ENCODE assay signal across 14 cellular contexts in the genomic region with DNA sequence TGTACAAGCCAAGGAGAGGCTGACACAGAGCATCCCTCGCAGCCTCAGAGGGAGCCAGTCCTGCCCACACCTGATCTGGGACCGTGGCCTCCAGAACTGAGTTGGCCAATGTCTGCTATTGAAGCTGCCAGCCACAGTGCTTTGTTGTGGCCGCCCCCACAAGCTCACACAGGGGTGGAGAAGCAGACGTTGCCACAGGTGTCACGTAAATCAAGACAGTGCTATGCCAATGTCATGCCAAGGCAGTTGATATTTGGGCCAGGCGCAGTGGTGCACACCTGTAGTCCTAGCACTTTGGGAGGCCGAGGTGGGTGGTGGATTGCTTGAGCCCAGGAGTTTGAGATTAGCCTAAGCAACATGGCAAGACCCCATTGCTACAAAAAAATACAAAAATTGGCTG. TPM values are rescaled to one million over a fixed set of nuclear protein-coding genes. Genes with fewer than 3 reads are reported as not detected.
DNase-seq lines count a peak whose midpoint lies in the region; ATAC-seq, FAIRE-seq and TF ChIP-seq lines count a peak whose summit lies in the region.
"Had no signal": no experiment of that assay in that cellular context is flagged by ENCODE, and none has a peak within 500 bp of the region (broad histone marks: within the 10 kb centered on the region; RNA-seq: fewer than 3 reads in every experiment).

No MANE protein-coding gene starts in this region.

- H3K9me3 Mint-ChIP-seq in activated CD4-positive, alpha-beta T cell treated with anti-CD3 and anti-CD28 coated beads, Interleukin-2, amount 10 ng/mL, durations not matched to agents 7 days and 5 days: peaks cover 18% of the 10 kb centered on the region
- peaks cover 11% of the 10 kb centered on the region for H3K9me3 Mint-ChIP-seq in progenitor cell of endocrine pancreas (ENCODE audit: low read depth)

- no TSS peak for BruUV-seq in GM12878 (replicated peaks; lab: Mats Ljungman, UMichigan)

- RAD21 ChIA-PET in GM12878 (lab: Charles Lee; ENCODE audit: unreplicated experiment): interaction anchor here (1.0 kb wide), 1 partner anchor 30 kb away, joined by 3 read pairs; no protein-coding TSS in a partner anchor

- WGBS in GM12878 (ENCODE audit: insufficient coverage, insufficient replicate concordance, low lambda C conversion rate, missing lambda C conversion rate): 62% methylated on average over 7 of the region's 7 CpGs

- TF ChIP-seq POLR2A in GM12878 (IDR thresholded peaks at IDR 0.05; ENCODE audit: low read depth, low read length) (no peak), Peyer's patch (IDR thresholded peaks at IDR 0.05) (no peak)

- no peak for FAIRE-seq in GM12878 (lab: Jason Lieb, UNC)

- H3K4me3 ChIP-seq in GM12878 (no peak overlapping the region), Peyer's patch (no peak overlapping the region)

- H3K27ac Mint-ChIP-seq in activated CD4-positive, alpha-beta T cell treated with anti-CD3 and anti-CD28 coated beads, Interleukin-2, amount 10 ng/mL, durations not matched to agents 7 days and 5 days: peak overlapping the region; percentile 96
- H3K27ac Mint-ChIP-seq in progenitor cell of endocrine pancreas: no peak overlapping the region

- no peak for TF ChIP-seq RAD21 in GM12878 (IDR thresholded peaks at IDR 0.05; ENCODE audit: insufficient read depth, low read depth, low read length)

- peaks cover 47% of the 10 kb centered on the region for H3K4me1 ChIP-seq in GM12878 (ENCODE audit: control insufficient read depth, insufficient read depth, low read length)
- peaks cover 0 to 28% (median 18%) of the 10 kb centered on the region in 4 donors for H3K4me1 ChIP-seq in Peyer's patch

- no peak for ATAC-seq in GM12878
- ATAC-seq in HG03280 (IDR thresholded peaks at IDR 0.05; ENCODE audit: unreplicated experiment): no peak

- SMC1A ChIA-PET in GM12878 (lab: Charles Lee; ENCODE audit: uncharacterized antibody, unreplicated experiment): interaction anchor here (1.1 to 2.3 kb wide), 2 partner anchors 16 to 192 kb away, joined by 3 to 18 read pairs; partner anchors contain the start of gene TERT

- intact Hi-C loops in GM12878 (cut with micrococcal nuclease; ENCODE audit: unreplicated experiment): loop anchor here (5.0 to 10.0 kb wide), 3 partner anchors 55 to 483 kb away; partner anchors contain the start of gene MRPL36

- H3K9me3 ChIP-seq in GM12878 (replicated peaks; ENCODE audit: control insufficient read depth, insufficient read depth, low read length) (peaks cover 19% of the 10 kb centered on the region), Peyer's patch (peaks cover 0 to 3% (median 0%) of the 10 kb centered on the region in 4 donors)

- TF ChIP-seq CTCF in GM12878 (IDR thresholded peaks at IDR 0.05 in 2 of 3, conservative IDR thresholded peaks at IDR 0.05 in 1 of 3; ENCODE audit: control insufficient read depth in 2 of 3, extremely low read depth in 1 of 3, insufficient read depth in 1 of 3, low read depth in 3 of 3, low read length in 3 of 3) (no peak), progenitor cell of endocrine pancreas (IDR thresholded peaks at IDR 0.05; ENCODE audit: unreplicated experiment) (no peak), Peyer's patch (IDR thresholded peaks at IDR 0.05) (no peak)

- peak; percentile 45 for DNase-seq in activated CD4-positive, alpha-beta T cell treated with anti-CD3 and anti-CD28 coated beads, Interleukin-2, amount 10 ng/mL, durations not matched to agents 7 days and 5 days
- DNase-seq in activated CD4-positive, alpha-beta T cell treated with anti-CD3 and anti-CD28 coated beads, Interleukin-2, amount 50 U/mL, for 48 hours: no peak
- DNase-seq in T-helper 2 cell (peak in 4 of 5 experiments; percentile 0 to 72 (median 48)), GM12878 (ENCODE audit: low read depth, low spot score) (no peak), progenitor cell of endocrine pancreas (ENCODE audit: low spot score, unreplicated experiment) (no peak), Peyer's patch (no peak)
- peak; percentile 15 for DNase-seq in stimulated activated CD8-positive, alpha-beta memory T cell treated with anti-CD3 and anti-CD28 coated beads, Interleukin-15, amount 100 ng/mL, for 1 hour (ENCODE audit: low read depth)
- DNase-seq: NCI-H187, NCI-H774, occipital lobe, Right ventricle myocardium superior had no signal

- no peak overlapping the region for H2AFZ ChIP-seq in GM12878 (ENCODE audit: control insufficient read depth, low read depth, low read length)

- H3K36me3 ChIP-seq in GM12878 (ENCODE audit: control insufficient read depth in 2 of 2, insufficient read depth in 2 of 2, low read length in 1 of 2): no peaks in the 10 kb centered on the region
- peaks cover 0 to 2% (median 0%) of the 10 kb centered on the region in 3 donors for H3K36me3 ChIP-seq in Peyer's patch

- H3K9ac ChIP-seq in GM12878 (ENCODE audit: control insufficient read depth, insufficient read depth, low read length): no peak overlapping the region

- H3K4me3 Mint-ChIP-seq in activated CD4-positive, alpha-beta T cell treated with anti-CD3 and anti-CD28 coated beads, Interleukin-2, amount 10 ng/mL, durations not matched to agents 7 days and 5 days: no peak overlapping the region
- no peak overlapping the region for H3K4me3 Mint-ChIP-seq in progenitor cell of endocrine pancreas (ENCODE audit: low read depth)

- CTCF ChIA-PET in activated CD4-positive, alpha-beta T cell treated with anti-CD3 and anti-CD28 coated beads, Interleukin-2, amount 10 ng/mL, durations not matched to agents 7 days and 5 days (lab: Charles Lee): interaction anchor here (1.0 to 1.3 kb wide), 2 partner anchors 9 to 68 kb away, joined by 3 read pairs; no protein-coding TSS in a partner anchor
- CTCF ChIA-PET in GM12878 (lab: Yijun Ruan, JAX): interaction anchor here (1.5 to 1.8 kb wide), 2 partner anchors 9 to 12 kb away, joined by 5 to 7 read pairs; no protein-coding TSS in a partner anchor

- H3K27ac ChIP-seq in GM12878 (ENCODE audit: control insufficient read depth, insufficient read depth) (peak overlapping the region; percentile 26; the same call in 1 of the 2 replicates), Peyer's patch (no peak overlapping the region)

- no peaks in the 10 kb centered on the region for H3K27me3 ChIP-seq in GM12878 (replicated peaks in 1 of 2; ENCODE audit: control insufficient read depth in 2 of 2, insufficient read depth in 2 of 2, low read length in 1 of 2)
- H3K27me3 ChIP-seq in Peyer's patch: no peaks in the 10 kb centered on the region

- peaks cover 78% of the 10 kb centered on the region for H3K4me1 Mint-ChIP-seq in activated CD4-positive, alpha-beta T cell treated with anti-CD3 and anti-CD28 coated beads, Interleukin-2, amount 10 ng/mL, durations not matched to agents 7 days and 5 days
- H3K4me1 Mint-ChIP-seq in progenitor cell of endocrine pancreas (ENCODE audit: low read depth): peaks cover 21% of the 10 kb centered on the region

- H3K4me2 ChIP-seq in GM12878 (ENCODE audit: control insufficient read depth, insufficient read depth): peak overlapping the region; percentile 39

- no peaks in the 10 kb centered on the region for H3K79me2 ChIP-seq in GM12878 (ENCODE audit: control insufficient read depth, insufficient read depth, low read length)

- TF ChIP-seq EP300 in GM12878 (IDR thresholded peaks at IDR 0.05; ENCODE audit: borderline replicate concordance in 1 of 2, control insufficient read depth in 1 of 2, low read depth in 2 of 2, low read length in 2 of 2): no peak

- peaks cover 24% of the 10 kb centered on the region for H3K36me3 Mint-ChIP-seq in activated CD4-positive, alpha-beta T cell treated with anti-CD3 and anti-CD28 coated beads, Interleukin-2, amount 10 ng/mL, durations not matched to agents 7 days and 5 days (ENCODE audit: low read depth)
- peaks cover 4% of the 10 kb centered on the region for H3K36me3 Mint-ChIP-seq in progenitor cell of endocrine pancreas (ENCODE audit: insufficient read depth)

- H3K27me3 Mint-ChIP-seq in activated CD4-positive, alpha-beta T cell treated with anti-CD3 and anti-CD28 coated beads, Interleukin-2, amount 10 ng/mL, durations not matched to agents 7 days and 5 days: peaks cover 3% of the 10 kb centered on the region
- peaks cover 4% of the 10 kb centered on the region for H3K27me3 Mint-ChIP-seq in progenitor cell of endocrine pancreas

- in situ Hi-C loops in GM12878 (cut with MboI): no loop called here

- H4K20me1 ChIP-seq in GM12878 (ENCODE audit: control insufficient read depth, insufficient read depth): 0 out of 2 replicates have a peak, but pooled peaks cover 4% of the 10 kb centered on the region

- POLR2A ChIA-PET in activated CD4-positive, alpha-beta T cell treated with anti-CD3 and anti-CD28 coated beads, Interleukin-2, amount 10 ng/mL, durations not matched to agents 7 days and 5 days (lab: Charles Lee): no interaction called here
- POLR2A ChIA-PET in GM12878 (lab: Charles Lee): interaction anchor here (1.3 to 1.9 kb wide), 3 partner anchors 9 to 30 kb away, joined by 4 to 9 read pairs (median 6); partner anchors contain the start of gene TERT

RNA-seq across cellular contexts. Expression of gene TERT, which starts 17.3 kb away (rescaled TPM):
- total RNA-seq in activated CD4-positive, alpha-beta T cell treated with anti-CD3 and anti-CD28 coated beads, Interleukin-2, amount 10 ng/mL, durations not matched to agents 7 days and 5 days: 1 to 10 TPM; 3.4 to 5.6 TPM
- 29.3 and 36.2 TPM in 2 replicates for total RNA-seq in GM12878 (2013; cell fraction: nucleolus; rRNA removed)
- total RNA-seq in GM12878 (2014; rRNA removed) (8.6 and 9.0 TPM in 2 replicates), GM12878 (2014; rRNA removed; fragmentation: Illumina TruSeq; extraction: Trizol) (3.4 and 3.5 TPM in 2 replicates), GM12878 (2021) (14.8 and 21.5 TPM in 2 replicates), progenitor cell of endocrine pancreas (3.5 and 4.3 TPM in 2 replicates), Peyer's patch (1 to 10 TPM in 3 of 4 donors, under 1 TPM in 1; 0.70 to 6.6 (median 1.6) TPM)
- 0.05 TPM for polyA plus RNA-seq in GM12878 (2011; ENCODE audit: low read depth)
- polyA plus RNA-seq in GM12878 (2011; rRNA removed) (2.4 and 3.8 TPM in 2 replicates), GM12878 (2014; fragmentation: Illumina TruSeq; extraction: Trizol) (0.57 and 2.4 TPM in 2 replicates), GM12878 (2014; fragmentation: Nextera tagmentation; extraction: Ambion mirVana) (under 1 TPM; 0.08 to 0.55 TPM), GM12878 (2014; rRNA removed) (17.4 and 17.8 TPM in 2 replicates), GM12878 (2016; fragmentation: Nextera tagmentation; extraction: Ambion mirVana) (1 to 10 TPM; 6.1 to 6.5 TPM)
- polyA plus RNA-seq in GM12878 (2011; cell fraction: cytosol; rRNA removed): 4.6 and 8.2 TPM in 2 replicates
- polyA plus RNA-seq in GM12878 (2011; cell fraction: nucleus; rRNA removed): 52.7 and 80.1 TPM in 2 replicates
- 0.95 and 1.0 TPM in 2 replicates for polyA plus RNA-seq in GM12878 (2012)
- polyA minus RNA-seq in GM12878 (2011; rRNA and poly(A)+ RNA removed): 1.9 and 5.6 TPM in 2 replicates
- polyA minus RNA-seq in GM12878 (2011; cell fraction: cytosol; rRNA and poly(A)+ RNA removed): 3.5 and 6.3 TPM in 2 replicates
- 10.5 and 15.5 TPM in 2 replicates for polyA minus RNA-seq in GM12878 (2011; cell fraction: nucleus; rRNA and poly(A)+ RNA removed)
- total RNA-seq: lung microvascular endothelial cell, occipital lobe, Right ventricle myocardium superior, ureter had no signal

RNA-seq across cellular contexts. Expression of gene CLPTM1L, which starts 32.7 kb away (rescaled TPM):
- 100 to 1,000 TPM; 122 to 123 TPM for total RNA-seq in activated CD4-positive, alpha-beta T cell treated with anti-CD3 and anti-CD28 coated beads, Interleukin-2, amount 10 ng/mL, durations not matched to agents 7 days and 5 days
- 93.2 and 118 TPM in 2 replicates for total RNA-seq in GM12878 (2013; cell fraction: nucleolus; rRNA removed)
- 266 and 278 TPM in 2 replicates for total RNA-seq in GM12878 (2014; rRNA removed)
- total RNA-seq in GM12878 (2014; rRNA removed; fragmentation: Illumina TruSeq; extraction: Trizol): 142 and 171 TPM in 2 replicates
- 140 and 147 TPM in 2 replicates for total RNA-seq in GM12878 (2021)
- polyA plus RNA-seq in GM12878 (2011; ENCODE audit: low read depth): 72.4 TPM
- polyA plus RNA-seq in GM12878 (2011; rRNA removed): 80.8 and 124 TPM in 2 replicates
- polyA plus RNA-seq in GM12878 (2011; cell fraction: cytosol; rRNA removed): 135 and 191 TPM in 2 replicates
- polyA plus RNA-seq in GM12878 (2011; cell fraction: nucleus; rRNA removed): 148 and 184 TPM in 2 replicates
- polyA plus RNA-seq in GM12878 (2012): 82.8 and 110 TPM in 2 replicates
- 87.8 and 163 TPM in 2 replicates for polyA plus RNA-seq in GM12878 (2014; fragmentation: Illumina TruSeq; extraction: Trizol)
- polyA plus RNA-seq in GM12878 (2014; fragmentation: Nextera tagmentation; extraction: Ambion mirVana): 10 to 100 TPM in 1 of 2 experiments, 1 to 10 TPM in 1; 2.9 to 22.8 TPM
- polyA plus RNA-seq in GM12878 (2014; rRNA removed): 195 and 219 TPM in 2 replicates
- 10 to 100 TPM; 34.2 to 39.9 TPM for polyA plus RNA-seq in GM12878 (2016; fragmentation: Nextera tagmentation; extraction: Ambion mirVana)
- polyA minus RNA-seq in GM12878 (2011; rRNA and poly(A)+ RNA removed): 125 and 188 TPM in 2 replicates
- polyA minus RNA-seq in GM12878 (2011; cell fraction: cytosol; rRNA and poly(A)+ RNA removed): 55.8 and 65.4 TPM in 2 replicates
- 43.2 and 68.0 TPM in 2 replicates for polyA minus RNA-seq in GM12878 (2011; cell fraction: nucleus; rRNA and poly(A)+ RNA removed)
- total RNA-seq in progenitor cell of endocrine pancreas: 90.3 and 95.4 TPM in 2 replicates
- total RNA-seq in Peyer's patch: 100 to 1,000 TPM; 115 to 209 (median 143) TPM

Comparison
In these comparisons a context has a peak if more than half of its experiments do, and no peak if none do; other contexts are left out.
1. DNase-seq: peak in activated CD4-positive, alpha-beta T cell treated with anti-CD3 and anti-CD28 coated beads, Interleukin-2, amount 10 ng/mL, durations not matched to agents 7 days and 5 days (single experiment), T-helper 2 cell (4 of 5) and stimulated activated CD8-positive, alpha-beta memory T cell treated with anti-CD3 and anti-CD28 coated beads, Interleukin-15, amount 100 ng/mL, for 1 hour (single experiment); none in activated CD4-positive, alpha-beta T cell treated with anti-CD3 and anti-CD28 coated beads, Interleukin-2, amount 50 U/mL, for 48 hours (0 of 2), GM12878 (single experiment), progenitor cell of endocrine pancreas (single experiment) and Peyer's patch (0 of 3).